In genomic region chr7:76314042-76314721, GRCh38 we compare ENCODE assay signal across 1 cellular context.
TF ChIP-seq lines count a peak whose summit lies in the region.

No MANE protein-coding gene starts in this region.

TF ChIP-seq in H1, 55 proteins besides CTCF, POLR2A, EP300 and RAD21:
- TF ChIP-seq SIN3A (conservative IDR thresholded peaks at IDR 0.05 in 1 of 2, IDR thresholded peaks at IDR 0.05 in 1 of 2; ENCODE audit: low read depth in 1 of 2, low read length in 2 of 2): no peak
- peak; percentile 95 for TF ChIP-seq KDM1A (IDR thresholded peaks at IDR 0.05; ENCODE audit: borderline replicate concordance, low read length)
- no peak for TF ChIP-seq YY1 (IDR thresholded peaks at IDR 0.05; ENCODE audit: low read depth, low read length)
- no peak for TF ChIP-seq NRF1 (IDR thresholded peaks at IDR 0.05; ENCODE audit: low read depth, low read length)
- TF ChIP-seq ZNF274 (IDR thresholded peaks at IDR 0.05; ENCODE audit: borderline replicate concordance, extremely low read depth, low read length): no peak
- no peak for TF ChIP-seq TBP (IDR thresholded peaks at IDR 0.05; ENCODE audit: low read depth, low read length)
- no peak; the same call in 1 of the 2 replicates for TF ChIP-seq BRCA1 (IDR thresholded peaks at IDR 0.05; ENCODE audit: low read depth, low read length)
- TF ChIP-seq RFX5 (IDR thresholded peaks at IDR 0.05; ENCODE audit: borderline replicate concordance, low read depth, low read length): 0 out of 2 replicates have a peak, but pooled peaks have one; percentile 42
- no peak for TF ChIP-seq NANOG (IDR thresholded peaks at IDR 0.05; ENCODE audit: insufficient read depth, low read depth, low read length, poor library complexity, severe bottlenecking)
- 0 out of 2 replicates have a peak, but pooled peaks have one; percentile 60 for TF ChIP-seq RBBP5 (IDR thresholded peaks at IDR 0.05; ENCODE audit: borderline replicate concordance, low read depth, low read length)
- TF ChIP-seq CBX5 (IDR thresholded peaks at IDR 0.05; ENCODE audit: low read depth, low read length): no peak
- TF ChIP-seq ASH2L (IDR thresholded peaks at IDR 0.05; ENCODE audit: low read length): peak; percentile 61
- no peak for TF ChIP-seq SIRT6 (IDR thresholded peaks at IDR 0.05; ENCODE audit: low read length)
- no peak for TF ChIP-seq SP4 (IDR thresholded peaks at IDR 0.05; ENCODE audit: low read length)
- 0 out of 2 replicates have a peak, but pooled peaks have one; percentile 39 for TF ChIP-seq ATF3 (IDR thresholded peaks at IDR 0.05; ENCODE audit: insufficient read depth, low read depth, low read length)
- no peak for TF ChIP-seq USF2 (IDR thresholded peaks at IDR 0.05; ENCODE audit: low read length)
- TF ChIP-seq SIX5 (IDR thresholded peaks at IDR 0.05; ENCODE audit: low read depth, low read length): no peak
- TF ChIP-seq CHD1 (IDR thresholded peaks at IDR 0.05; ENCODE audit: low read depth, low read length): no peak
- TF ChIP-seq TEAD4 (IDR thresholded peaks at IDR 0.05; ENCODE audit: low read depth, low read length): peak; percentile 90
- TF ChIP-seq BACH1 (IDR thresholded peaks at IDR 0.05; ENCODE audit: low read length): no peak
- TF ChIP-seq E2F6 (IDR thresholded peaks at IDR 0.05): no peak
- no peak for TF ChIP-seq PHF8 (conservative IDR thresholded peaks at IDR 0.05; ENCODE audit: low read depth, low read length)
- no peak for TF ChIP-seq SRF (IDR thresholded peaks at IDR 0.05; ENCODE audit: low read depth, low read length)
- TF ChIP-seq EGR1 (IDR thresholded peaks at IDR 0.05; ENCODE audit: borderline replicate concordance, low read depth, low read length): no peak
- TF ChIP-seq FOSL1 (IDR thresholded peaks at IDR 0.05; ENCODE audit: insufficient read depth, low read depth, low read length): no peak
- no peak for TF ChIP-seq CBX8 (IDR thresholded peaks at IDR 0.05; ENCODE audit: borderline replicate concordance, low read depth, low read length)
- TF ChIP-seq GABPA (IDR thresholded peaks at IDR 0.05; ENCODE audit: borderline replicate concordance, insufficient read depth, low read length): 0 out of 2 replicates have a peak, but pooled peaks have one; percentile 2
- TF ChIP-seq POU5F1 (IDR thresholded peaks at IDR 0.05; ENCODE audit: low read depth, low read length): no peak
- TF ChIP-seq TCF12 (IDR thresholded peaks at IDR 0.05; ENCODE audit: low read depth, low read length): peak; percentile 22; the same call in 1 of the 2 replicates
- TF ChIP-seq TAF1 (IDR thresholded peaks at IDR 0.05; ENCODE audit: low read depth, low read length): no peak
- TF ChIP-seq KDM5A (IDR thresholded peaks at IDR 0.05; ENCODE audit: low read length): no peak
- TF ChIP-seq RNF2 (IDR thresholded peaks at IDR 0.05; ENCODE audit: borderline replicate concordance, low read depth, low read length, missing control alignments, poor library complexity, severe bottlenecking): no peak
- peak; percentile 30; the same call in 1 of the 2 replicates for TF ChIP-seq MAX (IDR thresholded peaks at IDR 0.05)
- TF ChIP-seq JUND (IDR thresholded peaks at IDR 0.05; ENCODE audit: low read length): peak; percentile 67; the same call in 1 of the 2 replicates
- peak; percentile 65; the same call in 1 of the 2 replicates for TF ChIP-seq CREB1 (IDR thresholded peaks at IDR 0.05)
- peak; percentile 45; the same call in 1 of the 2 replicates for TF ChIP-seq CHD2 (IDR thresholded peaks at IDR 0.05; ENCODE audit: low read length)
- TF ChIP-seq SUZ12 (IDR thresholded peaks at IDR 0.05; ENCODE audit: low read length): no peak
- no peak for TF ChIP-seq CEBPB (IDR thresholded peaks at IDR 0.05; ENCODE audit: low read depth, low read length)
- peak; percentile 32 for TF ChIP-seq KDM4A (IDR thresholded peaks at IDR 0.05; ENCODE audit: low read depth, low read length, severe bottlenecking)
- peak in 1 of 2 experiments; percentile 89; a peak in 1 of 4 replicates for TF ChIP-seq HDAC2 (IDR thresholded peaks at IDR 0.05; ENCODE audit: borderline replicate concordance in 1 of 2, low read depth in 2 of 2, low read length in 2 of 2)
- TF ChIP-seq GTF2F1 (IDR thresholded peaks at IDR 0.05; ENCODE audit: borderline replicate concordance, low read depth, low read length): no peak
- 0 out of 2 replicates have a peak, but pooled peaks have one; percentile 56 for TF ChIP-seq ATF2 (IDR thresholded peaks at IDR 0.05; ENCODE audit: low read length)
- no peak for TF ChIP-seq RXRA (IDR thresholded peaks at IDR 0.05; ENCODE audit: insufficient read depth, low read depth, low read length)
- TF ChIP-seq EZH2 (IDR thresholded peaks at IDR 0.05; ENCODE audit: low read depth, low read length, severe bottlenecking): no peak
- no peak for TF ChIP-seq MAFK (IDR thresholded peaks at IDR 0.05; ENCODE audit: low read depth, low read length)
- peak; percentile 20 for TF ChIP-seq TAF7 (optimal IDR thresholded peaks at IDR 0.05; ENCODE audit: borderline replicate concordance, low read depth, low read length)
- TF ChIP-seq JUN (IDR thresholded peaks at IDR 0.05; ENCODE audit: low read depth, low read length): no peak
- TF ChIP-seq HDAC6 (IDR thresholded peaks at IDR 0.05; ENCODE audit: low read depth, low read length): no peak
- TF ChIP-seq SAP30 (IDR thresholded peaks at IDR 0.05; ENCODE audit: insufficient read depth, insufficient replicate concordance, low read length): no peak
